ENCODE assay signal across 1 cellular context in the genomic region with DNA sequence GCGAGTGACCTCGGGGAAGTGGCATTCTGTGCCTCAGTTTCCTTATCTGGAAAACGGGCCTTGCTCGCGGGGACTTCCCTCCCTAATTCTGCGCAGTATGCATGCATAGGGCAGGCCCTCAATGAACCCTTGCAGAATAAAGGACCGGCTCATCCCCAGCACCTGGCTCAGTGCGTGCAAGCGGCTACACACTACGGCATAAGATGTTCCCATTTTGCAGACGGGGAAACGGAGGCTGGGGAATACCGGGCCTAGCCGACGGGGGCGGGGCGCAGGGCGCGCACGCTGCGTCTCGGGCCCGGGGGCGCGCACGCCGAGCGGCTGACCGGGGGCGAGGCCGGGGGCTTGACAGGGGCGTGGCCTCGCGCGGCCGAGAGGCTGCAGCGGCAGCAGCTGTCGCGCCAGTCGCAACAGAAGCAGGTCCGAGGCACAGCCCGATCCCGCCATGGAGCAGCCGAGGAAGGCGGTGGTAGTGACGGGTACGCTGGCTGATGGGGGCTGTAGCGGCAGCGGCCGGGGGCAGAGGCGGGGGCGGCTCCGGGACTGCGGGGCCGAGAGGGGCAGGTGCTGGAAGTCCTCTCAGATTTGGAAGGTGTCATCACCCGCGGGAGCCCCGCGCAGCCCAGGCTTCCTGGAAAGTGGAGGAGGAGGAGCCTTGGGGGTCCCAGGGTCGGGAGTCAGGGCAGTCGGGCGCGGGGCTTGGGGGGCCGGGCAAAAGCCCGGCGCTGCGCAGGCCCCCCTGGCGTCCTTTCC.
A peak's percentile ranks its signal among the peaks of the same experiment; 100 is the strongest.
TF ChIP-seq lines count a peak whose summit lies in the region.

A gene with protein sequence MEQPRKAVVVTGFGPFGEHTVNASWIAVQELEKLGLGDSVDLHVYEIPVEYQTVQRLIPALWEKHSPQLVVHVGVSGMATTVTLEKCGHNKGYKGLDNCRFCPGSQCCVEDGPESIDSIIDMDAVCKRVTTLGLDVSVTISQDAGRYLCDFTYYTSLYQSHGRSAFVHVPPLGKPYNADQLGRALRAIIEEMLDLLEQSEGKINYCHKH (plus strand): TSS at position 362 of the 753 bp plus-strand sequence. CDS start 84 bp downstream, at position 446.

TF ChIP-seq in HCT116, 20 proteins besides CTCF, POLR2A, EP300 and RAD21:
- TF ChIP-seq EZH2phosphoT487 (IDR thresholded peaks at IDR 0.05; ENCODE audit: borderline replicate concordance): no peak
- peak; percentile 80 for TF ChIP-seq POLR2AphosphoS5 (IDR thresholded peaks at IDR 0.05; ENCODE audit: low read depth, low read length)
- TF ChIP-seq MAX (IDR thresholded peaks at IDR 0.05): peak; percentile 44; the same call in 1 of the 2 replicates
- TF ChIP-seq EGR1 (IDR thresholded peaks at IDR 0.05; ENCODE audit: low read depth): peak; percentile 44; the same call in 1 of the 2 replicates
- TF ChIP-seq SIN3A (IDR thresholded peaks at IDR 0.05; ENCODE audit: low read depth): peak; percentile 70
- 0 out of 2 replicates have a peak, but pooled peaks have one; percentile 61 for TF ChIP-seq CBX3 (IDR thresholded peaks at IDR 0.05; ENCODE audit: low read depth)
